Comparison of ENCODE assay signal across 24 cellular contexts in genomic region chr12:82378997-82379396, GRCh38.
"Had no signal": no experiment of that assay in that cellular context is flagged by ENCODE, and none has a peak within 500 bp of the region (broad histone marks: within the 10 kb centered on the region; RNA-seq: fewer than 3 reads in every experiment).

No MANE protein-coding gene starts in this region.

- H3K27ac Mint-ChIP-seq: IgD-negative memory B cell had no signal

- H3K36me3 ChIP-seq: SJSA1 had no signal

- DNase-seq: Kasumi-1, MM.1S, NCI-H1092 treated with DMSO at 0.1 percent for 48 hours, NCI-H1436, NCI-H187, NCI-H2029, NCI-H2081 treated with DMSO at 0.1 percent for 48 hours, NCI-H2171, NCI-H226, NCI-H446, NCI-H510A, NCI-H524 treated with DMSO at 0.1 percent for 48 hours, NCI-H69, NCI-H774, Right ventricle myocardium superior, RPMI8226, SIG-M5 had no signal

- H3K9ac ChIP-seq: KMS-11 had no signal

- H3K4me1 ChIP-seq: SJSA1 had no signal

- H3K27me3 Mint-ChIP-seq: IgD-negative memory B cell had no signal

- H3K4me2 ChIP-seq: KMS-11 had no signal

- H3K9me3 ChIP-seq: SJSA1 had no signal

- H3K4me3 ChIP-seq: K562, SJSA1, SK-N-MC had no signal

- H3K27ac ChIP-seq: HL-60, KMS-11, SJSA1, SK-N-MC had no signal

- H3K27me3 ChIP-seq: SJSA1 had no signal

- H3K4me3 Mint-ChIP-seq: IgD-negative memory B cell had no signal

- ATAC-seq: K562 had no signal

- FAIRE-seq: HTR-8/SVneo, K562 had no signal
